ENCODE assay signal across 38 cellular contexts in genomic region chr2:234666911-234667310, GRCh38.
"Had no signal": no experiment of that assay in that cellular context is flagged by ENCODE, and none has a peak within 500 bp of the region (broad histone marks: within the 10 kb centered on the region; RNA-seq: fewer than 3 reads in every experiment).

No MANE protein-coding gene starts in this region.

- H3K9me3 Mint-ChIP-seq: activated CD4-positive, alpha-beta memory T cell treated with anti-CD3 and anti-CD28 coated beads, Interleukin-2, amount 10 ng/mL, durations not matched to agents 7 days and 5 days; activated T-helper 1 cell treated with anti-CD3 and anti-CD28 coated beads, Interleukin-12 subunit alpha, Interleukin-12 subunit beta, Interleukin-2, Interleukin-4 antibody, amounts not matched to agents 30 ng/mL and 10 ng/mL and 1 ng/mL, durations not matched to agents 14 hours and 24 hours and 36 hours; T-helper 2 cell treated with Interferon-gamma antibody and Interleukin-4, amounts not matched to agents 5 μg/mL and 100 μg/mL, for 36 hours had no signal

- FAIRE-seq: astrocyte, TTC549 had no signal

- H3K27ac ChIP-seq: adrenal gland, body of pancreas, brain microvascular endothelial cell, breast epithelium, VCaP had no signal

- DNase-seq: activated B cell treated with CpG ODN at 0.5 μM for 24 hours; activated CD4-positive, alpha-beta memory T cell treated with anti-CD3 and anti-CD28 coated beads, Interleukin-2, amount 10 ng/mL, durations not matched to agents 7 days and 5 days; activated CD4-positive, alpha-beta T cell treated with anti-CD3 and anti-CD28 coated beads for 1 hour; activated CD4-positive, alpha-beta T cell treated with anti-CD3 and anti-CD28 coated beads for 36 hours; activated CD4-positive, alpha-beta T cell treated with anti-CD3 and anti-CD28 coated beads for 48 hours; activated CD4-positive, alpha-beta T cell treated with anti-CD3 and anti-CD28 coated beads, Interleukin-2, amount 10 ng/mL, durations not matched to agents 7 days and 5 days; activated CD4-positive, alpha-beta T cell treated with anti-CD3 and anti-CD28 coated beads, Interleukin-2, amount 50 U/mL, for 48 hours; activated CD8-positive, alpha-beta memory T cell treated with anti-CD3 and anti-CD28 coated beads for 24 hours; activated CD8-positive, alpha-beta memory T cell treated with anti-CD3 and anti-CD28 coated beads, Interleukin-2, amount 10 ng/mL, durations not matched to agents 7 days and 5 days; activated CD8-positive, alpha-beta memory T cell treated with anti-CD3 and anti-CD28 coated beads, Interleukin-2, amount 50 U/mL, for 48 hours; activated CD8-positive, alpha-beta T cell treated with anti-CD3 and anti-CD28 coated beads, Interleukin-2, amount 10 ng/mL, durations not matched to agents 7 days and 5 days; activated effector memory CD4-positive, alpha-beta T cell treated with anti-CD3 and anti-CD28 coated beads, Interleukin-2, amount 50 U/mL, for 16 hours; activated gamma-delta T cell treated with Interleukin-2 at 50 U/mL for 16 hours; activated naive CD4-positive, alpha-beta T cell; activated naive CD4-positive, alpha-beta T cell treated with anti-CD3 and anti-CD28 coated beads for 36 hours; activated naive CD4-positive, alpha-beta T cell treated with anti-CD3 and anti-CD28 coated beads, Interleukin-2, amount 50 U/mL, for 16 hours; activated naive CD8-positive, alpha-beta T cell treated with anti-CD3 and anti-CD28 coated beads for 36 hours; activated T-cell treated with anti-CD3 and anti-CD28 coated beads, Interleukin-2, amount 50 U/mL, for 4 hours; activated T-cell treated with anti-CD3 and anti-CD28 coated beads, Interleukin-2, amount 50 U/mL, for 72 hours; adrenal gland; amniotic stem cell; aorta; body of pancreas; brain microvascular endothelial cell; central memory CD4-positive, alpha-beta T cell; T-helper 1 cell; T-helper 2 cell; T-helper 9 cell had no signal

- H3K4me1 Mint-ChIP-seq: activated B cell treated with CpG ODN at 0.5 μM for 24 hours; activated CD4-positive, alpha-beta memory T cell treated with anti-CD3 and anti-CD28 coated beads, Interleukin-2, amount 10 ng/mL, durations not matched to agents 7 days and 5 days; activated CD4-positive, alpha-beta T cell treated with anti-CD3 and anti-CD28 coated beads for 36 hours; activated CD4-positive, alpha-beta T cell treated with anti-CD3 and anti-CD28 coated beads, Interleukin-2, amount 10 ng/mL, durations not matched to agents 7 days and 5 days; activated CD8-positive, alpha-beta memory T cell treated with anti-CD3 and anti-CD28 coated beads, Interleukin-2, amount 10 ng/mL, durations not matched to agents 7 days and 5 days; activated naive CD8-positive, alpha-beta T cell treated with anti-CD3 and anti-CD28 coated beads for 36 hours; activated T-helper 17 cell treated with anti-CD3 and anti-CD28 coated beads, Interleukin-2, amount 50 U/mL, for 72 hours had no signal

- H3K9me3 ChIP-seq: adrenal gland, breast epithelium had no signal

- H3K36me3 Mint-ChIP-seq: activated CD8-positive, alpha-beta memory T cell treated with anti-CD3 and anti-CD28 coated beads, Interleukin-2, amount 10 ng/mL, durations not matched to agents 7 days and 5 days; activated naive CD8-positive, alpha-beta T cell treated with anti-CD3 and anti-CD28 coated beads for 36 hours had no signal

- H3K27ac Mint-ChIP-seq: activated B cell treated with CpG ODN at 0.5 μM for 24 hours; activated CD4-positive, alpha-beta memory T cell treated with anti-CD3 and anti-CD28 coated beads, Interleukin-2, amount 10 ng/mL, durations not matched to agents 7 days and 5 days; activated CD4-positive, alpha-beta T cell treated with anti-CD3 and anti-CD28 coated beads for 36 hours; activated CD4-positive, alpha-beta T cell treated with anti-CD3 and anti-CD28 coated beads, Interleukin-2, amount 10 ng/mL, durations not matched to agents 7 days and 5 days; activated CD8-positive, alpha-beta memory T cell treated with anti-CD3 and anti-CD28 coated beads, Interleukin-2, amount 10 ng/mL, durations not matched to agents 7 days and 5 days; activated CD8-positive, alpha-beta T cell treated with anti-CD3 and anti-CD28 coated beads, Interleukin-2, amount 10 ng/mL, durations not matched to agents 7 days and 5 days; activated naive CD4-positive, alpha-beta T cell treated with anti-CD3 and anti-CD28 coated beads for 36 hours; activated naive CD4-positive, alpha-beta T cell treated with anti-CD3 and anti-CD28 coated beads, Interleukin-2, amount 50 U/mL, for 72 hours; activated naive CD8-positive, alpha-beta T cell treated with anti-CD3 and anti-CD28 coated beads for 36 hours; activated T-cell treated with anti-CD3 and anti-CD28 coated beads, Interleukin-2, amount 50 U/mL, for 72 hours; activated T-helper 1 cell treated with anti-CD3 and anti-CD28 coated beads, Interleukin-12 subunit alpha, Interleukin-12 subunit beta, Interleukin-2, Interleukin-4 antibody, amounts not matched to agents 30 ng/mL and 10 ng/mL and 1 ng/mL, durations not matched to agents 14 hours and 24 hours and 36 hours; activated T-helper 17 cell treated with anti-CD3 and anti-CD28 coated beads, Interleukin-2, amount 50 U/mL, for 72 hours; T-helper 1 cell treated with Interleukin-12 subunit alpha and Interleukin-12 subunit beta and Interleukin-4 antibody, amounts not matched to agents 30 μg/mL and 1 μg/mL, for 36 hours; T-helper 2 cell treated with Interferon-gamma antibody and Interleukin-4, amounts not matched to agents 5 μg/mL and 100 μg/mL, for 36 hours had no signal

- H3K27me3 Mint-ChIP-seq: activated CD4-positive, alpha-beta T cell treated with anti-CD3 and anti-CD28 coated beads, Interleukin-2, amount 10 ng/mL, durations not matched to agents 7 days and 5 days; activated CD8-positive, alpha-beta memory T cell treated with anti-CD3 and anti-CD28 coated beads, Interleukin-2, amount 10 ng/mL, durations not matched to agents 7 days and 5 days had no signal

- H3K4me3 Mint-ChIP-seq: activated B cell treated with CpG ODN at 0.5 μM for 24 hours; activated CD4-positive, alpha-beta memory T cell treated with anti-CD3 and anti-CD28 coated beads, Interleukin-2, amount 10 ng/mL, durations not matched to agents 7 days and 5 days; activated CD4-positive, alpha-beta T cell treated with anti-CD3 and anti-CD28 coated beads for 36 hours; activated CD4-positive, alpha-beta T cell treated with anti-CD3 and anti-CD28 coated beads, Interleukin-2, amount 10 ng/mL, durations not matched to agents 7 days and 5 days; activated CD8-positive, alpha-beta memory T cell treated with anti-CD3 and anti-CD28 coated beads, Interleukin-2, amount 10 ng/mL, durations not matched to agents 7 days and 5 days; activated CD8-positive, alpha-beta T cell treated with anti-CD3 and anti-CD28 coated beads, Interleukin-2, amount 10 ng/mL, durations not matched to agents 7 days and 5 days; activated naive CD4-positive, alpha-beta T cell treated with anti-CD3 and anti-CD28 coated beads for 36 hours; activated naive CD8-positive, alpha-beta T cell treated with anti-CD3 and anti-CD28 coated beads for 36 hours; activated T-cell treated with anti-CD3 and anti-CD28 coated beads, Interleukin-2, amount 50 U/mL, for 4 hours; activated T-cell treated with anti-CD3 and anti-CD28 coated beads, Interleukin-2, amount 50 U/mL, for 72 hours; activated T-helper 1 cell treated with anti-CD3 and anti-CD28 coated beads, Interleukin-12 subunit alpha, Interleukin-12 subunit beta, Interleukin-2, Interleukin-4 antibody, amounts not matched to agents 30 ng/mL and 10 ng/mL and 1 ng/mL, durations not matched to agents 14 hours and 24 hours and 36 hours; activated T-helper 17 cell treated with anti-CD3 and anti-CD28 coated beads, Interleukin-2, amount 50 U/mL, for 72 hours; T-helper 1 cell treated with Interleukin-12 subunit alpha and Interleukin-12 subunit beta and Interleukin-4 antibody, amounts not matched to agents 30 μg/mL and 1 μg/mL, for 36 hours; T-helper 2 cell treated with Interferon-gamma antibody and Interleukin-4, amounts not matched to agents 5 μg/mL and 100 μg/mL, for 36 hours had no signal

- H3K4me1 ChIP-seq: adrenal gland, body of pancreas, breast epithelium had no signal

- H3K36me3 ChIP-seq: adrenal gland, brain microvascular endothelial cell, breast epithelium had no signal

- H3K27me3 ChIP-seq: adrenal gland, body of pancreas, brain microvascular endothelial cell, breast epithelium had no signal

- H3K4me3 ChIP-seq: adrenal gland, body of pancreas, breast epithelium had no signal

- ATAC-seq: activated CD4-positive, alpha-beta T cell treated with anti-CD3 and anti-CD28 coated beads for 36 hours; activated CD4-positive, CD25-positive, alpha-beta regulatory T cell treated with anti-CD3 and anti-CD28 coated beads, Interleukin-2, amount 50 U/mL, for 24 hours; activated CD8-positive, alpha-beta memory T cell treated with anti-CD3 and anti-CD28 coated beads, Interleukin-2, amount 10 ng/mL, durations not matched to agents 7 days and 5 days; activated CD8-positive, alpha-beta T cell treated with anti-CD3 and anti-CD28 coated beads, Interleukin-2, amount 10 ng/mL, durations not matched to agents 7 days and 5 days; activated naive CD4-positive, alpha-beta T cell treated with anti-CD3 and anti-CD28 coated beads, Interleukin-2, amount 50 U/mL, for 72 hours; activated T-cell treated with anti-CD3 and anti-CD28 coated beads, Interleukin-2, amount 50 U/mL, for 4 hours; activated T-cell treated with anti-CD3 and anti-CD28 coated beads, Interleukin-2, amount 50 U/mL, for 72 hours; activated T-helper 17 cell treated with anti-CD3 and anti-CD28 coated beads, Interleukin-2, amount 50 U/mL, for 72 hours; body of pancreas had no signal
